In the genomic region with DNA sequence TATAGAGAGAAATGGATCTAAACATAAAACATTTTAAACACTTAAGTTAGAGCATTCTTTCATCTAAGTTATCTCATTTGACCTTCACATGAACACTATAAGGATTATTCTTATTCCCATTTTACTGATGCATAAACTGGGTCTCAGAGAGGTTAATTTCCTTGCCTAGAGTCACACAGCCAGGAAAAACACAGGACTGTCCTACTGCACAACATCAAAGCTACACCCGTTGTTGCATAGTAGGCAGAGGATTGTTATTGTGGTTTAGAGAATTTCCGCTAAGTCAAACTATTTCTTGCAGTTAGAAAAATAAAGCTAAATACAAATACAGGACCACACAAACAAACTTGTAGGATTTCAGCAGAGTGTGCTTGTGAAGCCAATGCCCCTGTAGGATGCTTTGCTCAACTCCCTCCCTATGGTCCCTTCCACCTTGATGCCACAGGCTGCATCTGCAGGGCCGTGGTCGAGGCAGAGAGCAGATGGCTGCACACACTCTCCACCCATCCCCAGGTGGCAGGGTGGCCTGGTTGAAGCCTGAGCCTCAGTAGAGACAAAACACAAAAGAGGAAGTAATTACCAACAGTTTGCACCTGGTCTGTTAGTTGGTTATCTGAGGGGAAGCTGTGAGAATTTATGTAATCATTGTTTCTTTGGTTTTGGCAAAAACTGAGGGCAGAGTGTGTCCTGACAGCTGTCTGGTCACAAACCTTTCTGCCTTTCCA, we compare ENCODE assay signal across 9 cellular contexts. TPM values are rescaled to one million over a fixed set of nuclear protein-coding genes. Genes with fewer than 3 reads are reported as not detected.
DNase-seq lines count a peak whose midpoint lies in the region; ATAC-seq, FAIRE-seq and TF ChIP-seq lines count a peak whose summit lies in the region.
"Had no signal": no experiment of that assay in that cellular context is flagged by ENCODE, and none has a peak within 500 bp of the region (broad histone marks: within the 10 kb centered on the region; RNA-seq: fewer than 3 reads in every experiment).

No MANE protein-coding gene starts in this region.

- H3K4me2 ChIP-seq in HepG2 (ENCODE audit: low read depth, low read length) = no peak overlapping the region

- H3K4me1 Mint-ChIP-seq in natural killer cell treated with Interleukin-12 subunit alpha and Interleukin-12 subunit beta and Interleukin-15 and Interleukin-18, amount 100 ng/mL, for 72 hours (ENCODE audit: low read depth in 2 of 2) = peaks cover 16 to 27% of the 10 kb centered on the region in 2 donors

- FAIRE-seq in HepG2 (lab: Jason Lieb, UNC) = no peak

- 93% methylated on average over 4 of the region's 4 CpGs for WGBS in HepG2 (ENCODE audit: low lambda C conversion rate)

- H3K27ac ChIP-seq in HepG2 (ENCODE audit: extremely low read length, insufficient read depth, low read length) = no peak overlapping the region

- peak; percentile 72 for ATAC-seq in HG02840 (IDR thresholded peaks at IDR 0.05; ENCODE audit: low FRiP score, unreplicated experiment)
- ATAC-seq in natural killer cell treated with Interleukin-12 subunit alpha and Interleukin-12 subunit beta and Interleukin-15 and Interleukin-18, amount 100 ng/mL, for 72 hours = peak; percentile 41 to 56
- ATAC-seq in HepG2 = no peak

- H3K27ac Mint-ChIP-seq in natural killer cell treated with Interleukin-12 subunit alpha and Interleukin-12 subunit beta and Interleukin-15 and Interleukin-18, amount 100 ng/mL, for 72 hours = no peak overlapping the region

- CTCF ChIA-PET in HepG2 (lab: Yijun Ruan, JAX; ENCODE audit: low intra/inter-chr PET ratio, low total read pairs) = no interaction called here

- H3K4me3 Mint-ChIP-seq in natural killer cell treated with Interleukin-12 subunit alpha and Interleukin-12 subunit beta and Interleukin-15 and Interleukin-18, amount 100 ng/mL, for 72 hours = peak overlapping the region; percentile 5

- H3K9me3 ChIP-seq in HepG2 (ENCODE audit: low read length) = no peaks in the 10 kb centered on the region

- intact Hi-C loops in HepG2 (cut with micrococcal nuclease; ENCODE audit: unreplicated experiment) = no loop called here

- H3K4me3 ChIP-seq in HepG2 (replicated peaks in 1 of 3; ENCODE audit: insufficient read depth in 1 of 3, low read depth in 2 of 3, low read length in 3 of 3) = no peak overlapping the region
- H3K4me3 ChIP-seq in H7 (ENCODE audit: insufficient read depth, low read depth, low read length) = no peak overlapping the region

- no peak overlapping the region for H3K9ac ChIP-seq in HepG2 (ENCODE audit: insufficient read depth, low read depth, low read length)

- H3K4me1 ChIP-seq in HepG2 (ENCODE audit: insufficient read depth, low read length) = no peaks in the 10 kb centered on the region

- no peaks in the 10 kb centered on the region for H3K36me3 Mint-ChIP-seq in natural killer cell treated with Interleukin-12 subunit alpha and Interleukin-12 subunit beta and Interleukin-15 and Interleukin-18, amount 100 ng/mL, for 72 hours

- H3K27me3 ChIP-seq in HepG2 (ENCODE audit: control insufficient read depth in 1 of 2, insufficient read depth in 2 of 2, low read length in 2 of 2) (no peaks in the 10 kb centered on the region), H7 (ENCODE audit: control insufficient read depth, insufficient read depth, low read length) (no peaks in the 10 kb centered on the region; the same call in 1 of the 2 replicates)

- in situ Hi-C loops in HepG2 (cut with HindIII; ENCODE audit: extremely low pct_ligation_motif_present, low pct_unique_long_range_greater_than_20kb) = no loop called here

- TF ChIP-seq EP300 in HepG2 (IDR thresholded peaks at IDR 0.05; ENCODE audit: low read depth in 2 of 2, low read length in 2 of 2) (no peak), HepG2 (CRISPR knock-in tag; IDR thresholded peaks at IDR 0.05; ENCODE audit: borderline replicate concordance) (no peak)

- H3K79me2 ChIP-seq in HepG2 (ENCODE audit: insufficient read depth, low read length) = no peaks in the 10 kb centered on the region

- no peaks in the 10 kb centered on the region; a peak in 2 of 5 replicates for H3K36me3 ChIP-seq in HepG2 (replicated peaks in 1 of 2; ENCODE audit: control insufficient read depth in 1 of 2, insufficient read depth in 2 of 2, low read length in 2 of 2)
- no peaks in the 10 kb centered on the region for H3K36me3 ChIP-seq in H7 (replicated peaks; ENCODE audit: control insufficient read depth, insufficient read depth, low read length)

- H3K27me3 Mint-ChIP-seq in natural killer cell treated with Interleukin-12 subunit alpha and Interleukin-12 subunit beta and Interleukin-15 and Interleukin-18, amount 100 ng/mL, for 72 hours = no peaks in the 10 kb centered on the region

- no peak for TF ChIP-seq POLR2A in HepG2 (IDR thresholded peaks at IDR 0.05; ENCODE audit: insufficient read depth in 1 of 2, low read depth in 2 of 2, low read length in 2 of 2)

- no peaks in the 10 kb centered on the region for H4K20me1 ChIP-seq in HepG2 (ENCODE audit: insufficient read depth, low read length)

- no peaks in the 10 kb centered on the region for H3K9me3 Mint-ChIP-seq in natural killer cell treated with Interleukin-12 subunit alpha and Interleukin-12 subunit beta and Interleukin-15 and Interleukin-18, amount 100 ng/mL, for 72 hours

- TF ChIP-seq RAD21 in HepG2 (CRISPR knock-in tag; IDR thresholded peaks at IDR 0.05) = no peak

- BruUV-seq in HepG2 (replicated peaks; lab: Mats Ljungman, UMichigan) = no TSS peak

- TF ChIP-seq CTCF in HepG2 (CRISPR knock-in tag; IDR thresholded peaks at IDR 0.05) = no peak

- POLR2A ChIA-PET in HepG2 (lab: Yijun Ruan, JAX) = no interaction called here

- no peak overlapping the region for H2AFZ ChIP-seq in HepG2 (ENCODE audit: low read length)

- DNase-seq in SHP77 (lab: John Stamatoyannopoulos, UW) (peak; percentile 14 to 64), SHP77 treated with DMSO at 0.1 percent for 48 hours (lab: John Stamatoyannopoulos, UW) (no peak), NCI-H146 treated with DMSO at 0.1 percent for 48 hours (lab: John Stamatoyannopoulos, UW; ENCODE audit: unreplicated experiment) (peak; percentile 87), HepG2 (ENCODE audit: low spot score) (no peak), H7 (no peak), NCI-H128 (lab: John Stamatoyannopoulos, UW; ENCODE audit: unreplicated experiment) (no peak)
- DNase-seq in natural killer cell treated with Interleukin-12 subunit alpha and Interleukin-12 subunit beta and Interleukin-15 and Interleukin-18, amount 100 ng/mL, for 72 hours (ENCODE audit: low spot score) = no peak
- DNase-seq: C1 segment of cervical spinal cord had no signal

RNA-seq across cellular contexts. Expression of a gene that starts 41.1 kb away (rescaled TPM):
- total RNA-seq in natural killer cell treated with Interleukin-12 subunit alpha and Interleukin-12 subunit beta and Interleukin-15 and Interleukin-18, amount 100 ng/mL, for 72 hours = under 1 TPM; 0.42 to 0.48 TPM
- 0.09 and 0.10 TPM in 2 replicates for total RNA-seq in HepG2 (2016; rRNA removed; fragmentation: Illumina TruSeq; extraction: Trizol)
- 0.10 TPM in 1 of 2 replicates, not detected in the other for total RNA-seq in HepG2 (2016; cell fraction: cytosol; rRNA removed; fragmentation: Illumina TruSeq; extraction: Trizol; ENCODE audit: low read depth)
- total RNA-seq in HepG2 (2016; cell fraction: insoluble cytoplasmic fraction; rRNA removed; fragmentation: Illumina TruSeq; extraction: Trizol) = 0.09 TPM in 1 of 2 replicates, not detected in the other
- total RNA-seq in HepG2 (2016; cell fraction: membrane; rRNA removed; fragmentation: Illumina TruSeq; extraction: Trizol) = not detected in 2 replicates
- total RNA-seq in HepG2 (2016; cell fraction: nucleus; rRNA removed; fragmentation: Illumina TruSeq; extraction: Trizol) = 0.25 TPM in 1 of 2 replicates, not detected in the other
- 0.11 and 0.14 TPM in 2 replicates for polyA plus RNA-seq in HepG2 (2011; rRNA removed)
- 0.04 and 0.09 TPM in 2 replicates for polyA plus RNA-seq in HepG2 (2011; cell fraction: cytosol; rRNA removed)
- polyA plus RNA-seq in HepG2 (2011; cell fraction: nucleus; rRNA removed) = 0.96 and 1.0 TPM in 2 replicates
- polyA plus RNA-seq in HepG2 (2012) = 0.27 and 0.28 TPM in 2 replicates
- not detected in 2 replicates for polyA plus RNA-seq in HepG2 (2016; cell fraction: cytosol; fragmentation: Illumina TruSeq; extraction: Trizol; ENCODE audit: low read depth)
- polyA plus RNA-seq in HepG2 (2016; cell fraction: insoluble cytoplasmic fraction; fragmentation: Illumina TruSeq; extraction: Trizol; ENCODE audit: low read depth) = 0.05 and 0.14 TPM in 2 replicates
- not detected in 2 replicates for polyA plus RNA-seq in HepG2 (2016; cell fraction: membrane; fragmentation: Illumina TruSeq; extraction: Trizol; ENCODE audit: low read depth)
- polyA plus RNA-seq in HepG2 (2016; cell fraction: nucleus; fragmentation: Illumina TruSeq; extraction: Trizol; ENCODE audit: insufficient read depth, low read depth) = 0.35 and 0.36 TPM in 2 replicates
- 0.28 and 0.80 TPM in 2 replicates for polyA minus RNA-seq in HepG2 (2011; rRNA and poly(A)+ RNA removed; ENCODE audit: low replicate concordance)
- polyA minus RNA-seq in HepG2 (2011; cell fraction: cytosol; rRNA and poly(A)+ RNA removed) = not detected in 2 replicates
- 0.75 and 0.90 TPM in 2 replicates for polyA minus RNA-seq in HepG2 (2011; cell fraction: nucleus; rRNA and poly(A)+ RNA removed)
- total RNA-seq in H7 (2014; rRNA removed; shearing (Covaris generic)) = 0.11 TPM in 1 of 2 replicates, not detected in the other

RNA-seq across cellular contexts. Expression of a gene that starts 55.6 kb away (rescaled TPM):
- total RNA-seq in natural killer cell treated with Interleukin-12 subunit alpha and Interleukin-12 subunit beta and Interleukin-15 and Interleukin-18, amount 100 ng/mL, for 72 hours = not detected
- under 0.01 TPM in 1 of 2 replicates, not detected in the other for total RNA-seq in HepG2 (2016; rRNA removed; fragmentation: Illumina TruSeq; extraction: Trizol)
- total RNA-seq in HepG2 (2016; cell fraction: cytosol; rRNA removed; fragmentation: Illumina TruSeq; extraction: Trizol; ENCODE audit: low read depth) = under 0.01 TPM in 2 replicates
- total RNA-seq in HepG2 (2016; cell fraction: insoluble cytoplasmic fraction; rRNA removed; fragmentation: Illumina TruSeq; extraction: Trizol) = under 0.01 TPM in 1 of 2 replicates, not detected in the other
- under 0.01 TPM in 1 of 2 replicates, not detected in the other for total RNA-seq in HepG2 (2016; cell fraction: membrane; rRNA removed; fragmentation: Illumina TruSeq; extraction: Trizol)
- total RNA-seq in HepG2 (2016; cell fraction: nucleus; rRNA removed; fragmentation: Illumina TruSeq; extraction: Trizol) = not detected in 2 replicates
- not detected in 2 replicates for polyA plus RNA-seq in HepG2 (2011; rRNA removed)
- not detected in 2 replicates for polyA plus RNA-seq in HepG2 (2011; cell fraction: cytosol; rRNA removed)
- polyA plus RNA-seq in HepG2 (2011; cell fraction: nucleus; rRNA removed) = not detected in 2 replicates
- polyA plus RNA-seq in HepG2 (2012) = not detected in 2 replicates
- not detected in 2 replicates for polyA plus RNA-seq in HepG2 (2016; cell fraction: cytosol; fragmentation: Illumina TruSeq; extraction: Trizol; ENCODE audit: low read depth)
- polyA plus RNA-seq in HepG2 (2016; cell fraction: insoluble cytoplasmic fraction; fragmentation: Illumina TruSeq; extraction: Trizol; ENCODE audit: low read depth) = not detected in 2 replicates
- polyA plus RNA-seq in HepG2 (2016; cell fraction: membrane; fragmentation: Illumina TruSeq; extraction: Trizol; ENCODE audit: low read depth) = not detected in 2 replicates
- not detected in 2 replicates for polyA plus RNA-seq in HepG2 (2016; cell fraction: nucleus; fragmentation: Illumina TruSeq; extraction: Trizol; ENCODE audit: insufficient read depth, low read depth)
- polyA minus RNA-seq in HepG2 (2011; rRNA and poly(A)+ RNA removed; ENCODE audit: low replicate concordance) = under 0.01 TPM in 1 of 2 replicates, not detected in the other
- under 0.01 TPM in 1 of 2 replicates, not detected in the other for polyA minus RNA-seq in HepG2 (2011; cell fraction: cytosol; rRNA and poly(A)+ RNA removed)
- not detected in 2 replicates for polyA minus RNA-seq in HepG2 (2011; cell fraction: nucleus; rRNA and poly(A)+ RNA removed)
- not detected in 2 replicates for total RNA-seq in H7 (2014; rRNA removed; shearing (Covaris generic))

Comparison
In these comparisons a context has a peak if more than half of its experiments do, and no peak if none do; other contexts are left out.
1. DNase-seq: peak in SHP77 (2 of 2) and NCI-H146 treated with DMSO at 0.1 percent for 48 hours (single experiment); none in SHP77 treated with DMSO at 0.1 percent for 48 hours (single experiment), natural killer cell treated with Interleukin-12 subunit alpha and Interleukin-12 subunit beta and Interleukin-15 and Interleukin-18, amount 100 ng/mL, for 72 hours (single experiment), HepG2 (single experiment), H7 (single experiment) and NCI-H128 (single experiment).